ENCODE assay signal across 8 cellular contexts in the genomic region with DNA sequence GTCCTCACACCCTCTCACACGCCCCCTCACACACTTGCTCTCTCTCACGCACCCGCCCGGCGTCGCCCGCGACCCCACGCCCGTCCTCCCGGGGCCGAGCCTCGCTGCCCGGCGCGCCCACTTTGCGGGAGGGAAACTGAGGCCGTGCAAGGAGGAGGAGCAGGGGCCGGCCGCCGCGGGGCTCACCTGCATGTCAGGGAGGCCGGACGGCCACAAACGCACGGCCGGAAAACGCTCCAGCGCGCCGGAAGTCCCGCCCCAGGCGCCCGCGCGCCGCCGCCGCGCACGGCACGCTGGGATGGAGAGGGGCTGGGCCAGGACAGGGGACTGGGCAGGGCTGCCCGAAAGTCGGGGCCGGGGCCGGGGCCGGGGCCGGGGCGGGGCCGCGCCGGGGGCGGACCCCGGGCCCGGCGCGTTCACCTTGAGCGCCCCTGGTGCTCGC. TPM values are rescaled to one million over a fixed set of nuclear protein-coding genes. Genes with fewer than 3 reads are reported as not detected.
DNase-seq lines count a peak whose midpoint lies in the region; ATAC-seq, FAIRE-seq and TF ChIP-seq lines count a peak whose summit lies in the region.

CHID1 (minus strand) TSS at position 222 of the 442 bp plus-strand sequence. CDS start 5,994 bp downstream, outside the sequence.

- FAIRE-seq in GM12892 (lab: Jason Lieb, UNC) (peak; percentile 92), urothelium cell line (lab: Jason Lieb, UNC) (no peak)

- peak; percentile 89 for ATAC-seq in HG02678 (IDR thresholded peaks at IDR 0.05; ENCODE audit: unreplicated experiment)
- peak; percentile 96 for ATAC-seq in left ventricle myocardium superior

- H3K36me3 Mint-ChIP-seq in T-helper 1 cell treated with Interleukin-12 subunit alpha and Interleukin-12 subunit beta and Interleukin-4 antibody, amounts not matched to agents 30 μg/mL and 1 μg/mL, for 36 hours (ENCODE audit: low read depth): no peaks in the 10 kb centered on the region

- no peaks in the 10 kb centered on the region for H3K27me3 Mint-ChIP-seq in T-helper 1 cell treated with Interleukin-12 subunit alpha and Interleukin-12 subunit beta and Interleukin-4 antibody, amounts not matched to agents 30 μg/mL and 1 μg/mL, for 36 hours (ENCODE audit: low read depth)

- peak; percentile 74; the same call in 1 of the 2 replicates for TF ChIP-seq POLR2A in GM12892 (IDR thresholded peaks at IDR 0.05; ENCODE audit: low read depth, low read length)

- peak within 1 kb of the TSS; percentile 95 for H3K4me3 Mint-ChIP-seq in T-helper 1 cell treated with Interleukin-12 subunit alpha and Interleukin-12 subunit beta and Interleukin-4 antibody, amounts not matched to agents 30 μg/mL and 1 μg/mL, for 36 hours

- DNase-seq in GM12892 (ENCODE audit: insufficient read length): peak; percentile 99
- peak; percentile 61 for DNase-seq in NCI-H128 (lab: John Stamatoyannopoulos, UW; ENCODE audit: unreplicated experiment)
- DNase-seq in amniotic stem cell (lab: John Stamatoyannopoulos, UW): peak; percentile 18
- peak; percentile 93 for DNase-seq in left ventricle myocardium superior
- peak; percentile 29 for DNase-seq in pulmonary artery endothelial cell (ENCODE audit: low read depth, low spot score)
- DNase-seq in urothelium cell line (ENCODE audit: low spot score): peak; percentile 95

- H3K9me3 Mint-ChIP-seq in T-helper 1 cell treated with Interleukin-12 subunit alpha and Interleukin-12 subunit beta and Interleukin-4 antibody, amounts not matched to agents 30 μg/mL and 1 μg/mL, for 36 hours: no peaks in the 10 kb centered on the region

- H3K4me1 Mint-ChIP-seq in T-helper 1 cell treated with Interleukin-12 subunit alpha and Interleukin-12 subunit beta and Interleukin-4 antibody, amounts not matched to agents 30 μg/mL and 1 μg/mL, for 36 hours (ENCODE audit: low read depth): peaks cover 15% of the 10 kb centered on the region

- H3K27ac Mint-ChIP-seq in T-helper 1 cell treated with Interleukin-12 subunit alpha and Interleukin-12 subunit beta and Interleukin-4 antibody, amounts not matched to agents 30 μg/mL and 1 μg/mL, for 36 hours: peak within 1 kb of the TSS; percentile 88

- intact Hi-C loops in left ventricle myocardium superior (cut with micrococcal nuclease): no loop called here

RNA-seq across cellular contexts. Expression of gene CHID1, which starts in this region (rescaled TPM):
- 30.8 TPM for polyA plus RNA-seq in GM12892 (2012; ENCODE audit: missing spikeins)
- 53.0 TPM for total RNA-seq in left ventricle myocardium superior
- 45.0 and 46.8 TPM in 2 replicates for total RNA-seq in pulmonary artery endothelial cell

Comparison
In these comparisons a context has a peak if more than half of its experiments do, and no peak if none do; other contexts are left out.
1. Peak in every context shown above with its lines: DNase-seq and ATAC-seq.
2. DNase-seq: peak in every context shown above with its lines; median percentile 99 in GM12892; 95 in urothelium cell line; 93 in left ventricle myocardium superior; 61 in NCI-H128; 29 in pulmonary artery endothelial cell; 18 in amniotic stem cell.